1 cellular context compared by ENCODE assay signal in genomic region chr17:41737680-41738023, GRCh38.
TF ChIP-seq lines count a peak whose summit lies in the region.

No MANE protein-coding gene starts in this region.

TF ChIP-seq in HepG2, 621 proteins besides CTCF, POLR2A, EP300 and RAD21:
- TF ChIP-seq GABPB1 (CRISPR knock-in tag; IDR thresholded peaks at IDR 0.05) (no peak), ZFP82 (CRISPR knock-in tag; IDR thresholded peaks at IDR 0.05; ENCODE audit: borderline replicate concordance) (no peak), KLF16 (CRISPR knock-in tag; IDR thresholded peaks at IDR 0.05) (no peak), ZNF75D (CRISPR knock-in tag; IDR thresholded peaks at IDR 0.05; ENCODE audit: borderline replicate concordance) (peak; percentile 9; the same call in 1 of the 2 replicates), ZNF878 (CRISPR knock-in tag; IDR thresholded peaks at IDR 0.05) (no peak), SKI (IDR thresholded peaks at IDR 0.05; ENCODE audit: partially characterized antibody) (no peak), FOXJ3 (CRISPR knock-in tag; IDR thresholded peaks at IDR 0.05; ENCODE audit: borderline replicate concordance) (no peak), ZBTB1 (CRISPR knock-in tag; IDR thresholded peaks at IDR 0.05; ENCODE audit: borderline replicate concordance) (no peak), IKZF4 (CRISPR knock-in tag; IDR thresholded peaks at IDR 0.05; ENCODE audit: borderline replicate concordance, low read depth, not compliant biosample characterization) (no peak), ASH2L (IDR thresholded peaks at IDR 0.05; ENCODE audit: insufficient read length, low read depth, low read length) (no peak), TOPORS (CRISPR knock-in tag; IDR thresholded peaks at IDR 0.05) (no peak), PHF21A (CRISPR knock-in tag; IDR thresholded peaks at IDR 0.05) (no peak), ZBTB44 (CRISPR knock-in tag; IDR thresholded peaks at IDR 0.05) (0 out of 2 replicates have a peak, but pooled peaks have one; percentile 43), HIC2 (CRISPR knock-in tag; IDR thresholded peaks at IDR 0.05; ENCODE audit: low read depth) (no peak), NFRKB (IDR thresholded peaks at IDR 0.05) (no peak), ZNF556 (CRISPR knock-in tag; IDR thresholded peaks at IDR 0.05; ENCODE audit: borderline replicate concordance) (no peak), ATF3 (CRISPR knock-in tag; IDR thresholded peaks at IDR 0.05) (no peak), EZH2 (conservative IDR thresholded peaks at IDR 0.05; ENCODE audit: low read depth, low read length) (peak; percentile 90; the same call in 1 of the 2 replicates), TBP (CRISPR knock-in tag; IDR thresholded peaks at IDR 0.05) (no peak), GABPA (IDR thresholded peaks at IDR 0.05; ENCODE audit: low read depth, low read length) (no peak), GABPA (CRISPR knock-in tag; IDR thresholded peaks at IDR 0.05; ENCODE audit: low read depth) (no peak), KDM3A (CRISPR knock-in tag; IDR thresholded peaks at IDR 0.05; ENCODE audit: low read depth) (no peak), ZIK1 (CRISPR knock-in tag; IDR thresholded peaks at IDR 0.05; ENCODE audit: borderline replicate concordance, low read depth) (no peak), STAT5B (CRISPR knock-in tag; IDR thresholded peaks at IDR 0.05) (no peak), ZBTB7B (CRISPR knock-in tag; IDR thresholded peaks at IDR 0.05) (no peak), ZNF549 (CRISPR knock-in tag; IDR thresholded peaks at IDR 0.05) (no peak), NCOA5 (CRISPR knock-in tag; IDR thresholded peaks at IDR 0.05) (no peak), ZNF20 (CRISPR knock-in tag; IDR thresholded peaks at IDR 0.05) (no peak)
- TF ChIP-seq, protein P1, sequence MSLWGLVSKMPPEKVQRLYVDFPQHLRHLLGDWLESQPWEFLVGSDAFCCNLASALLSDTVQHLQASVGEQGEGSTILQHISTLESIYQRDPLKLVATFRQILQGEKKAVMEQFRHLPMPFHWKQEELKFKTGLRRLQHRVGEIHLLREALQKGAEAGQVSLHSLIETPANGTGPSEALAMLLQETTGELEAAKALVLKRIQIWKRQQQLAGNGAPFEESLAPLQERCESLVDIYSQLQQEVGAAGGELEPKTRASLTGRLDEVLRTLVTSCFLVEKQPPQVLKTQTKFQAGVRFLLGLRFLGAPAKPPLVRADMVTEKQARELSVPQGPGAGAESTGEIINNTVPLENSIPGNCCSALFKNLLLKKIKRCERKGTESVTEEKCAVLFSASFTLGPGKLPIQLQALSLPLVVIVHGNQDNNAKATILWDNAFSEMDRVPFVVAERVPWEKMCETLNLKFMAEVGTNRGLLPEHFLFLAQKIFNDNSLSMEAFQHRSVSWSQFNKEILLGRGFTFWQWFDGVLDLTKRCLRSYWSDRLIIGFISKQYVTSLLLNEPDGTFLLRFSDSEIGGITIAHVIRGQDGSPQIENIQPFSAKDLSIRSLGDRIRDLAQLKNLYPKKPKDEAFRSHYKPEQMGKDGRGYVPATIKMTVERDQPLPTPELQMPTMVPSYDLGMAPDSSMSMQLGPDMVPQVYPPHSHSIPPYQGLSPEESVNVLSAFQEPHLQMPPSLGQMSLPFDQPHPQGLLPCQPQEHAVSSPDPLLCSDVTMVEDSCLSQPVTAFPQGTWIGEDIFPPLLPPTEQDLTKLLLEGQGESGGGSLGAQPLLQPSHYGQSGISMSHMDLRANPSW (CRISPR knock-in tag; IDR thresholded peaks at IDR 0.05; ENCODE audit: borderline replicate concordance): no peak
- TF ChIP-seq, protein P2, sequence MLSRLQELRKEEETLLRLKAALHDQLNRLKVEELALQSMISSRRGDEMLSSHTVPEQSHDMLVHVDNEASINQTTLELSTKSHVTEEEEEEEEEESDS (CRISPR knock-in tag; IDR thresholded peaks at IDR 0.05; ENCODE audit: borderline replicate concordance): no peak
- TF ChIP-seq, protein P3, sequence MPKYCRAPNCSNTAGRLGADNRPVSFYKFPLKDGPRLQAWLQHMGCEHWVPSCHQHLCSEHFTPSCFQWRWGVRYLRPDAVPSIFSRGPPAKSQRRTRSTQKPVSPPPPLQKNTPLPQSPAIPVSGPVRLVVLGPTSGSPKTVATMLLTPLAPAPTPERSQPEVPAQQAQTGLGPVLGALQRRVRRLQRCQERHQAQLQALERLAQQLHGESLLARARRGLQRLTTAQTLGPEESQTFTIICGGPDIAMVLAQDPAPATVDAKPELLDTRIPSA (CRISPR knock-in tag; IDR thresholded peaks at IDR 0.05; ENCODE audit: borderline replicate concordance): no peak
- TF ChIP-seq, protein P4, sequence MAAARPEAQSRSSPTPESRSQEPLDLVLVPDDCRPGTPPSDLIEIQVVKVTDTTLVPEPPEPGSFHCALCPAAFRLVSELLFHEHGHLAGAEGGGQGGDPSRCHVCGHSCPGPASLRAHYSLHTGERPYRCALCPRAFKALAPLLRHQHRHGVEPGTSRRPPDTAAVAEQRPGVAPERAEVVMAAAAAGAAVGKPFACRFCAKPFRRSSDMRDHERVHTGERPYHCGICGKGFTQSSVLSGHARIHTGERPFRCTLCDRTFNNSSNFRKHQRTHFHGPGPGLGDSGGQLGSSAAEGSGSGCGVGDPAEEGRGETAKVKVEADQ (CRISPR knock-in tag; IDR thresholded peaks at IDR 0.05; ENCODE audit: borderline replicate concordance): 0 out of 2 replicates have a peak, but pooled peaks have one; percentile 8
TF ChIP-seq in HepG2: peak in this region for 4.
